In genomic region chr12:4649358-4649661, GRCh38 we compare ENCODE assay signal across 9 cellular contexts. TPM values are rescaled to one million over a fixed set of nuclear protein-coding genes. Genes with fewer than 3 reads are reported as not detected.
A peak's percentile ranks its signal among the peaks of the same experiment; 100 is the strongest.
DNase-seq lines count a peak whose midpoint lies in the region; ATAC-seq, FAIRE-seq and TF ChIP-seq lines count a peak whose summit lies in the region.
"Had no signal": no experiment of that assay in that cellular context is flagged by ENCODE, and none has a peak within 500 bp of the region (broad histone marks: within the 10 kb centered on the region; RNA-seq: fewer than 3 reads in every experiment).

No MANE protein-coding gene starts in this region.

- H3K4me1 Mint-ChIP-seq in activated T-cell treated with anti-CD3 and anti-CD28 coated beads, Interleukin-2, amount 50 U/mL, for 4 hours (ENCODE audit: low read depth) = peaks cover 46% of the 10 kb centered on the region
- H3K4me1 Mint-ChIP-seq in type B pancreatic cell (ENCODE audit: unreplicated experiment) = no peaks in the 10 kb centered on the region

- no peak for FAIRE-seq in K562 (lab: Jason Lieb, UNC)
- FAIRE-seq: frontal cortex had no signal

- no peaks in the 10 kb centered on the region; a peak in 2 of 5 replicates for H3K4me1 ChIP-seq in K562 (replicated peaks in 1 of 2; ENCODE audit: control insufficient read depth in 2 of 2, insufficient read depth in 2 of 2, low read length in 2 of 2)
- peaks cover 33% of the 10 kb centered on the region for H3K4me1 ChIP-seq in lower lobe of right lung

- ATAC-seq in activated T-cell treated with anti-CD3 and anti-CD28 coated beads, Interleukin-2, amount 50 U/mL, for 4 hours = no peak
- ATAC-seq in K562 (no peak; the same call in 2 of the 3 replicates), lower lobe of right lung (no peak), GM19455 (IDR thresholded peaks at IDR 0.05; ENCODE audit: unreplicated experiment) (no peak), GM18907 (IDR thresholded peaks at IDR 0.05; ENCODE audit: unreplicated experiment) (no peak)

- in situ Hi-C loops in K562 (cut with MboI) = no loop called here

- H3K27me3 ChIP-seq in K562 (ENCODE audit: control insufficient read depth in 2 of 2, insufficient read depth in 2 of 2, low read length in 2 of 2) (no peaks in the 10 kb centered on the region), lower lobe of right lung (ENCODE audit: low read depth) (no peaks in the 10 kb centered on the region)

- peak overlapping the region; percentile 97 for H3K4me3 Mint-ChIP-seq in activated T-cell treated with anti-CD3 and anti-CD28 coated beads, Interleukin-2, amount 50 U/mL, for 4 hours
- peak overlapping the region; percentile 98 for H3K4me3 Mint-ChIP-seq in type B pancreatic cell

- H3K27ac ChIP-seq in K562 (ENCODE audit: extremely low read depth, low read depth, low read length) = peak overlapping the region; percentile 86
- H3K27ac ChIP-seq in lower lobe of right lung = peak overlapping the region; percentile 91

- no peaks in the 10 kb centered on the region for H3K9me1 ChIP-seq in K562 (ENCODE audit: control insufficient read depth, insufficient read depth, low read length)

- TF ChIP-seq POLR2A in K562 (conservative IDR thresholded peaks at IDR 0.05) = no peak

- no peak for TF ChIP-seq CTCF in K562 (IDR thresholded peaks at IDR 0.05 in 2 of 3, conservative IDR thresholded peaks at IDR 0.05 in 1 of 3; ENCODE audit: insufficient read depth in 2 of 3, low read depth in 1 of 3, low read length in 3 of 3)
- no peak for TF ChIP-seq CTCF in lower lobe of right lung (IDR thresholded peaks at IDR 0.05)
- no peak for TF ChIP-seq CTCF in type B pancreatic cell (conservative IDR thresholded peaks at IDR 0.05)

- H3K9me3 ChIP-seq in K562 (replicated peaks; ENCODE audit: control insufficient read depth, insufficient read depth, low read depth, low read length) (no peaks in the 10 kb centered on the region), lower lobe of right lung (no peaks in the 10 kb centered on the region)

- POLR2A ChIA-PET in K562 (lab: Yijun Ruan, JAX) = interaction anchor here (0.6 to 1.1 kb wide), 4 partner anchors 45 to 655 kb away, joined by 3 read pairs; no protein-coding TSS in a partner anchor

- intact Hi-C loops in K562 (cut with micrococcal nuclease) (loop anchor here (2.0 to 10.0 kb wide), 2 partner anchors 45 to 105 kb away; no protein-coding TSS in a partner anchor), lower lobe of right lung (cut with DNase I) (no loop called here)

- H3K27me3 Mint-ChIP-seq in activated T-cell treated with anti-CD3 and anti-CD28 coated beads, Interleukin-2, amount 50 U/mL, for 4 hours (ENCODE audit: low read depth) = no peaks in the 10 kb centered on the region
- peaks cover 5% of the 10 kb centered on the region for H3K27me3 Mint-ChIP-seq in type B pancreatic cell

- no peaks in the 10 kb centered on the region for H4K20me1 ChIP-seq in K562 (replicated peaks; ENCODE audit: control insufficient read depth, insufficient read depth, low read length)

- peaks cover 45% of the 10 kb centered on the region for H3K79me2 ChIP-seq in K562 (ENCODE audit: control insufficient read depth, insufficient read depth, low read length)

- H3K4me3 ChIP-seq in K562 (peak overlapping the region; percentile 67), lower lobe of right lung (peak overlapping the region; percentile 88)

- H3K27ac Mint-ChIP-seq in type B pancreatic cell = peak overlapping the region; percentile 100

- H3K4me2 ChIP-seq in K562 (ENCODE audit: insufficient read depth, low read length) = peak overlapping the region; percentile 83

- TF ChIP-seq EP300 in K562 (IDR thresholded peaks at IDR 0.05; ENCODE audit: low read length) = no peak

- H3K36me3 ChIP-seq in K562 (ENCODE audit: control insufficient read depth, insufficient read depth, low read length) (peaks cover 19% of the 10 kb centered on the region; the same call in 2 of the 3 replicates), lower lobe of right lung (peaks cover 2% of the 10 kb centered on the region)

- CTCF ChIA-PET in K562 (lab: Yijun Ruan, JAX; ENCODE audit: low intra/inter-chr PET ratio) = no interaction called here

- WGBS in K562 (ENCODE audit: insufficient coverage, low coverage, missing lambda C conversion rate) = 2% methylated on average over 6 of the region's 6 CpGs

- DNase-seq in activated T-cell treated with anti-CD3 and anti-CD28 coated beads, Interleukin-2, amount 50 U/mL, for 4 hours = no peak
- DNase-seq in activated T-cell treated with anti-CD3 and anti-CD28 coated beads for 4 hours = no peak
- peak in 1 of 4 experiments; percentile 8 for DNase-seq in K562 (ENCODE audit: extremely low read depth in 1 of 4, low spot score in 3 of 4)
- DNase-seq in lower lobe of right lung = no peak
- DNase-seq in type B pancreatic cell (ENCODE audit: extremely low spot score, unreplicated experiment) = no peak
- DNase-seq in NCI-H1436 treated with DMSO at 0.1 percent for 48 hours (lab: John Stamatoyannopoulos, UW) = no peak

- no TSS peak for BruUV-seq in K562 (replicated peaks; lab: Mats Ljungman, UMichigan)

- H2AFZ ChIP-seq in K562 (ENCODE audit: low read depth, low read length) = peak overlapping the region; percentile 97

- no peaks in the 10 kb centered on the region for H3K9me3 Mint-ChIP-seq in activated T-cell treated with anti-CD3 and anti-CD28 coated beads, Interleukin-2, amount 50 U/mL, for 4 hours
- H3K9me3 Mint-ChIP-seq in type B pancreatic cell = no peaks in the 10 kb centered on the region

- no peak for TF ChIP-seq RAD21 in K562 (CRISPR knock-in tag; conservative IDR thresholded peaks at IDR 0.05 in 1 of 2, IDR thresholded peaks at IDR 0.05 in 1 of 2)

- peak overlapping the region; percentile 89 to 91 for H3K9ac ChIP-seq in K562 (ENCODE audit: insufficient read depth in 1 of 2, low read depth in 2 of 2, low read length in 2 of 2)

- peaks cover 6% of the 10 kb centered on the region for H3K36me3 Mint-ChIP-seq in activated T-cell treated with anti-CD3 and anti-CD28 coated beads, Interleukin-2, amount 50 U/mL, for 4 hours (ENCODE audit: insufficient read depth)
- H3K36me3 Mint-ChIP-seq in type B pancreatic cell = peaks cover 5% of the 10 kb centered on the region

TF ChIP-seq in K562, 482 proteins besides CTCF, POLR2A, EP300 and RAD21 (continues in another document):
- TF ChIP-seq ZNF140 (CRISPR knock-in tag; IDR thresholded peaks at IDR 0.05) (no peak), HDAC1 (IDR thresholded peaks at IDR 0.05) (0 out of 4 replicates have a peak, but pooled peaks of 1 of the 2 experiments have one; percentile 27), RBM14 (IDR thresholded peaks at IDR 0.05; ENCODE audit: borderline replicate concordance, insufficient read depth, low read depth, low read length) (no peak)
- TF ChIP-seq, protein P1, sequence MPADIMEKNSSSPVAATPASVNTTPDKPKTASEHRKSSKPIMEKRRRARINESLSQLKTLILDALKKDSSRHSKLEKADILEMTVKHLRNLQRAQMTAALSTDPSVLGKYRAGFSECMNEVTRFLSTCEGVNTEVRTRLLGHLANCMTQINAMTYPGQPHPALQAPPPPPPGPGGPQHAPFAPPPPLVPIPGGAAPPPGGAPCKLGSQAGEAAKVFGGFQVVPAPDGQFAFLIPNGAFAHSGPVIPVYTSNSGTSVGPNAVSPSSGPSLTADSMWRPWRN (IDR thresholded peaks at IDR 0.05; ENCODE audit: low read depth) = no peak

RNA-seq across cellular contexts. Expression of gene NDUFA9, which starts 0.4 kb away (rescaled TPM):
- total RNA-seq in activated T-cell treated with anti-CD3 and anti-CD28 coated beads, Interleukin-2, amount 50 U/mL, for 4 hours = 100 to 1,000 TPM; 149 to 164 (median 151) TPM
- total RNA-seq in K562 (2011; cell fraction: chromatin; rRNA removed; ENCODE audit: low replicate concordance) = 57.2 and 103 TPM in 2 replicates
- total RNA-seq in K562 (2011; cell fraction: nucleolus; rRNA removed) = 58.0 and 68.5 TPM in 2 replicates
- 69.5 and 80.9 TPM in 2 replicates for total RNA-seq in K562 (2011; cell fraction: nucleoplasm; rRNA removed)
- total RNA-seq in K562 (2014; rRNA removed) = 51.8 and 54.8 TPM in 2 replicates
- total RNA-seq in K562 (2014; rRNA removed; fragmentation: Illumina TruSeq; extraction: Trizol) = 133 and 138 TPM in 2 replicates
- 108 and 114 TPM in 2 replicates for total RNA-seq in K562 (2015; rRNA removed; fragmentation: Illumina TruSeq; extraction: Trizol)
- total RNA-seq in K562 (2021) = 108 and 111 TPM in 2 replicates
- polyA plus RNA-seq in K562 (2011; rRNA removed) = 102 and 103 TPM in 2 replicates
- 87.8 and 128 TPM in 2 replicates for polyA plus RNA-seq in K562 (2011; cell fraction: cytosol; rRNA removed)
- 114 and 131 TPM in 2 replicates for polyA plus RNA-seq in K562 (2011; cell fraction: nucleus; rRNA removed)
- polyA plus RNA-seq in K562 (2012) = 96.2 and 173 TPM in 2 replicates
- 104 and 108 TPM in 2 replicates for polyA plus RNA-seq in K562 (2014; fragmentation: Illumina TruSeq; extraction: Trizol)
- 100 to 1,000 TPM; 330 to 331 TPM for polyA plus RNA-seq in K562 (2014; fragmentation: Nextera tagmentation; extraction: Ambion mirVana)
- polyA plus RNA-seq in K562 (2014; rRNA removed) = 103 and 116 TPM in 2 replicates
- polyA minus RNA-seq in K562 (2011; rRNA and poly(A)+ RNA removed) = 115 and 128 TPM in 2 replicates
- 70.0 and 85.1 TPM in 2 replicates for polyA minus RNA-seq in K562 (2011; cell fraction: cytosol; rRNA and poly(A)+ RNA removed)
- 51.3 and 91.1 TPM in 2 replicates for polyA minus RNA-seq in K562 (2011; cell fraction: nucleus; rRNA and poly(A)+ RNA removed)
- total RNA-seq in lower lobe of right lung = 68.5 TPM
- total RNA-seq in type B pancreatic cell (ENCODE audit: low replicate concordance) = 90.5 and 272 TPM in 2 replicates

RNA-seq across cellular contexts. Expression of gene AKAP3, which starts 0.5 kb away (rescaled TPM):
- 1 to 10 TPM in 1 of 3 donors, under 1 TPM in 2; 0.65 to 1.1 (median 0.92) TPM for total RNA-seq in activated T-cell treated with anti-CD3 and anti-CD28 coated beads, Interleukin-2, amount 50 U/mL, for 4 hours
- total RNA-seq in K562 (2011; cell fraction: chromatin; rRNA removed; ENCODE audit: low replicate concordance) = 1.9 and 3.1 TPM in 2 replicates
- 1.5 and 2.4 TPM in 2 replicates for total RNA-seq in K562 (2011; cell fraction: nucleolus; rRNA removed)
- total RNA-seq in K562 (2011; cell fraction: nucleoplasm; rRNA removed) = 2.9 and 3.3 TPM in 2 replicates
- 1.8 and 2.8 TPM in 2 replicates for total RNA-seq in K562 (2014; rRNA removed)
- 0.25 and 0.41 TPM in 2 replicates for total RNA-seq in K562 (2014; rRNA removed; fragmentation: Illumina TruSeq; extraction: Trizol)
- 0.33 and 0.34 TPM in 2 replicates for total RNA-seq in K562 (2015; rRNA removed; fragmentation: Illumina TruSeq; extraction: Trizol)
- 0.44 and 0.85 TPM in 2 replicates for total RNA-seq in K562 (2021)
- polyA plus RNA-seq in K562 (2011; rRNA removed) = 0.45 and 0.46 TPM in 2 replicates
- polyA plus RNA-seq in K562 (2011; cell fraction: cytosol; rRNA removed) = 0.21 and 0.28 TPM in 2 replicates
- 0.29 and 0.88 TPM in 2 replicates for polyA plus RNA-seq in K562 (2011; cell fraction: nucleus; rRNA removed)
- 0.28 and 0.40 TPM in 2 replicates for polyA plus RNA-seq in K562 (2012)
- polyA plus RNA-seq in K562 (2014; fragmentation: Illumina TruSeq; extraction: Trizol) = 0.43 and 0.48 TPM in 2 replicates
- polyA plus RNA-seq in K562 (2014; fragmentation: Nextera tagmentation; extraction: Ambion mirVana) = under 1 TPM; 0.17 to 0.31 TPM
- polyA plus RNA-seq in K562 (2014; rRNA removed) = 0.64 and 1.2 TPM in 2 replicates
- polyA minus RNA-seq in K562 (2011; rRNA and poly(A)+ RNA removed) = 0.95 and 1.5 TPM in 2 replicates
- not detected in 2 replicates for polyA minus RNA-seq in K562 (2011; cell fraction: cytosol; rRNA and poly(A)+ RNA removed)
- 1.3 and 3.9 TPM in 2 replicates for polyA minus RNA-seq in K562 (2011; cell fraction: nucleus; rRNA and poly(A)+ RNA removed)
- 3.2 TPM for total RNA-seq in lower lobe of right lung
- 3.8 and 7.6 TPM in 2 replicates for total RNA-seq in type B pancreatic cell (ENCODE audit: low replicate concordance)
